ENCODE assay signal across 8 cellular contexts in the genomic region with DNA sequence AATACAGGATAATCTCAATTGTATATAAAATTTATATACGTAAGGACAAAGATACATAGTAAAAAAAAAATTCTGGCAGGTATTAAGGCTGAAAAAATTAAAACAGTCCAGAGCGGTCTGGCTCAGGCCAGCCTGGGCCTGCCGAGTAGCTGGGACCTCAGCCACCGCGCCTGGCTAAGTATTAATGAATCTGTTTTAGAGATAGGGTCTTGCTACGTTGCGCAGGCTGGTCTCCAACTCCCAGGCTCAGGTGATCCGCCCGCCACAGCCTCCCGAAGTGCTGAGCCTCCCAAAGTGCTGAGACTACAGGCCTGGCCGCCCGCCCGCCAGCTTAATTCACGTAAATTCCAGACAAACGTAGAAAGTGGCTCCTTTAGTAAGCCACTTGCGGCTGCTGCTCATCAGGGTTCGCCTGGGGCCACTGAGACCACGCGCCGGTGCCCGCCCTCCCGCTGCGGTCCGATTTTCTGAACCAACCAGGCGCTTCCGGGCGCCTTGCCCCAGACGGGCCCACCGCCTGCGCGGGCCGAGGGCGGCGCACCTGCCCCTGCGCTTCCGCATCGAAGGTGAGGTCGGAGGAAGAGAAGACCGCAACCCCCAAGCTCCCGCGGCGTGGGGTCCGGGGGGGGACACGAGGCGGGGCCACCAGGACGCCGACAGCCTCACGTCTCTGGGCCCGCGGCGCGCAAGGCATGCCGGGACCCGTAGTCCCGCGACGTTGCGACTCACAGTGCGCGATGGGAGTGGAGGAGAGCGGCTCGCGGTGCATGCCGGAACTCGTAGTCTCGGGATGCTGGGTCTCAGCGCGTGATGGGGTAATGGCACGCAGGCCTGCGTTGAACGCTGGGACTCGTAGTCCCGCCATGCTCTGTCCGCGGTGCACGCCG. TPM values are rescaled to one million over a fixed set of nuclear protein-coding genes. Genes with fewer than 3 reads are reported as not detected.
DNase-seq lines count a peak whose midpoint lies in the region; ATAC-seq, FAIRE-seq and TF ChIP-seq lines count a peak whose summit lies in the region.

No MANE protein-coding gene starts in this region.

- no peaks in the 10 kb centered on the region for H3K27me3 ChIP-seq in small intestine (ENCODE audit: control insufficient read depth in 2 of 2, insufficient read depth in 2 of 2, low read length in 2 of 2)

- H3K4me1 Mint-ChIP-seq in activated B cell treated with CpG ODN at 0.5 μM for 24 hours, result peaks cover 43% of the 10 kb centered on the region

- peaks cover 16% of the 10 kb centered on the region for H3K36me3 Mint-ChIP-seq in activated B cell treated with CpG ODN at 0.5 μM for 24 hours (ENCODE audit: low read depth)

- H3K27ac ChIP-seq in caudate nucleus (ENCODE audit: low read depth, low read length) (peak overlapping the region; percentile 99), small intestine (ENCODE audit: low read depth in 1 of 2, low read length in 1 of 2) (peak overlapping the region; percentile 85 to 96)

- TF ChIP-seq CTCF in AG09309 (IDR thresholded peaks at IDR 0.05; ENCODE audit: control insufficient read depth, insufficient read depth, low read depth, low read length, missing control alignments) (no peak), activated B cell treated with CpG ODN at 0.5 μM for 24 hours (IDR thresholded peaks at IDR 0.05) (no peak)

- no peaks in the 10 kb centered on the region for H3K36me3 ChIP-seq in small intestine (ENCODE audit: control insufficient read depth in 2 of 2, insufficient read depth in 2 of 2, low read length in 2 of 2)

- ATAC-seq in GM19023 (IDR thresholded peaks at IDR 0.05; ENCODE audit: unreplicated experiment) (peak; percentile 94), HG03196 (IDR thresholded peaks at IDR 0.05; ENCODE audit: unreplicated experiment) (peak; percentile 98), activated B cell treated with CpG ODN at 0.5 μM for 24 hours (ENCODE audit: low read depth) (peak; percentile 90)

- CTCF ChIA-PET in activated B cell treated with CpG ODN at 0.5 μM for 24 hours (lab: Charles Lee), result interaction anchor here (1.0 kb wide), 1 partner anchor 34 kb away, joined by 3 read pairs; no protein-coding TSS in a partner anchor

- DNase-seq in AG09309 (ENCODE audit: low read depth), result peak; percentile 94
- DNase-seq in NCI-H226, result peak; percentile 94
- DNase-seq in activated B cell treated with CpG ODN at 0.5 μM for 24 hours, result peak; percentile 98
- DNase-seq in caudate nucleus (lab: John Stamatoyannopoulos, UW), result peak; percentile 90 to 100 (median 99)
- DNase-seq in iPS-NIHi7 (ENCODE audit: extremely low spot score), result peak; percentile 99
- DNase-seq in small intestine, result peak; percentile 99

- no peaks in the 10 kb centered on the region for H3K9me3 ChIP-seq in small intestine (ENCODE audit: control insufficient read depth, low read depth)

- peak overlapping the region; percentile 98 for H3K27ac Mint-ChIP-seq in activated B cell treated with CpG ODN at 0.5 μM for 24 hours

- H3K4me3 ChIP-seq in AG09309 (ENCODE audit: control insufficient read depth, low read depth, low read length), result peak overlapping the region; percentile 63
- H3K4me3 ChIP-seq in small intestine (ENCODE audit: low read depth in 1 of 2, low read length in 2 of 2), result peak overlapping the region; percentile 83 to 90

- H3K4me3 Mint-ChIP-seq in activated B cell treated with CpG ODN at 0.5 μM for 24 hours, result peak overlapping the region; percentile 97

- 1% methylated on average over 74 to 77 of the region's 77 CpGs for WGBS in small intestine, 3 donors

- peaks cover 4 to 9% of the 10 kb centered on the region in 2 donors for H3K4me1 ChIP-seq in small intestine (ENCODE audit: control insufficient read depth in 2 of 2, insufficient read depth in 1 of 2, low read depth in 1 of 2, low read length in 1 of 2)

- no peaks in the 10 kb centered on the region for H3K27me3 Mint-ChIP-seq in activated B cell treated with CpG ODN at 0.5 μM for 24 hours

- no peaks in the 10 kb centered on the region for H3K9me3 Mint-ChIP-seq in activated B cell treated with CpG ODN at 0.5 μM for 24 hours

- POLR2A ChIA-PET in activated B cell treated with CpG ODN at 0.5 μM for 24 hours (lab: Charles Lee), result interaction anchor here (0.7 to 1.4 kb wide), 11 partner anchors 54 to 611 kb away, joined by 3 to 11 read pairs (median 4); a partner anchor contains a TSS

- FAIRE-seq in small intestine (lab: Jason Lieb, UNC), result peak; percentile 39

- intact Hi-C loops in activated B cell treated with CpG ODN at 0.5 μM for 24 hours (cut with micrococcal nuclease), result loop anchor here (1.0 to 2.0 kb wide), 13 partner anchors 35 to 610 kb away; a partner anchor contains a TSS

RNA-seq across cellular contexts. Expression of a gene that starts 0.7 kb away (rescaled TPM):
- total RNA-seq in activated B cell treated with CpG ODN at 0.5 μM for 24 hours, result 28.1 and 33.8 TPM in 2 replicates
- 10 to 100 TPM; 14.9 to 20.1 (median 17.3) TPM for polyA plus RNA-seq in small intestine

Comparison
In these comparisons a context has a peak if more than half of its experiments do, and no peak if none do; other contexts are left out.
1. Peak in every context shown above with its lines: DNase-seq, ATAC-seq, H3K4me3 ChIP-seq and H3K27ac ChIP-seq.